In the genomic region with DNA sequence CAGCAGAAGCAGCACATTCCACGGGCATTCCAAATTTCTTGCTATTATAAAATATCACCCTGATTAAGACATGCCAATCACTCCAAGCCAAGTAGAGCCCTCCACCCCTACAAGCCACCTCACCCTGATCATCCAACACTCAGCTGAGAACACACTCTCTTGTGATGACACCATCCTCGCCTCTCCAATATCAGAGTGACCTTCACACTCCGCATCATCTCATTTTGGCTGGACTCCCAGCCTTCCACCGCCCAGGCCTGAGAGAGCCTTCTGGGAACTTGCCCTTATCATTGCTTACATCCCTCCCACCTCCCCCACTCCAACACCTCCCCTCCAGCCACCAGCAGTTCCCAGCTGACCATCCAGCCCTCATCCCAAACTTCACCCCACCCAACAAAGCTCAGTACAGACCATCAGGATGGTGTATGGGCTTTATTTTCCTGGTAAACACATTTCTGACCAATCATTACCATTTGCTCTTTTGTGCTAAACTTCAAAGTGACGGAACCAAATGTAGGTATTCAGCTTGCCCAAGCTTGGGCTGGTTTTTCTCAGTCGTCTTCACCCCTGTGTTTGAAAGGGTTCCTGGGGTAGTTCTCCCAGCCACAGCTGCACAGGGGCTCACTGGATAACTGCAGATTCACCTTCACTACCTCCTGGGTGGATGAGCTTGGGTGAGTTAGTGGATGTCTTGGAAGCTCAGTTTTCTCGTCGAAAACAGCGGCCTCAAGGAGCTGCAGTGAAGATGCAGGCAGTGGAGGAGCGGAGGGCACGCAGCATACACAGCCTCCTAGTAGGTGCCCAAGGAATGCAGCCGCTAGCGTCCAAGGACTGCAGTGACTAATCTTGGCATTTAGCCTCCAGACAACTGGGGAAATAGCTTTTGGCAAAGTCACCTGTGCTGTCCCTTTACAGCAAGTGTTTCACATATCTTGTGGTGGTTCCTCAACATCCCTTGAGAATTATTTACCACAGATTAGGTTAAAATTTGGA, we compare ENCODE assay signal across 9 cellular contexts.
A peak's percentile ranks its signal among the peaks of the same experiment; 100 is the strongest.
DNase-seq lines count a peak whose midpoint lies in the region; ATAC-seq and TF ChIP-seq lines count a peak whose summit lies in the region.
"Had no signal": no experiment of that assay in that cellular context is flagged by ENCODE, and none has a peak within 500 bp of the region (broad histone marks: within the 10 kb centered on the region; RNA-seq: fewer than 3 reads in every experiment).

No MANE protein-coding gene starts in this region.

- H3K27ac ChIP-seq in right cardiac atrium (ENCODE audit: low read length), result peak overlapping the region; percentile 65
- H3K27ac ChIP-seq: SK-N-MC had no signal

- in situ Hi-C loops in GM13977 (cut with MboI; ENCODE audit: low pct_unique_long_range_greater_than_20kb, low sequenced_read_pairs, unreplicated experiment), result no loop called here

- TF ChIP-seq CTCF in GM13977 (IDR thresholded peaks at IDR 0.05; ENCODE audit: extremely low read depth, insufficient read depth, missing control alignments), result no peak

- no peaks in the 10 kb centered on the region for H3K9me3 ChIP-seq in right cardiac atrium (ENCODE audit: control insufficient read depth, low read length)

- CTCF ChIA-PET in activated CD8-positive, alpha-beta T cell treated with anti-CD3 and anti-CD28 coated beads, Interleukin-2, amount 10 ng/mL, durations not matched to agents 7 days and 5 days (lab: Charles Lee), result interaction anchor here (1.1 kb wide), 2 partner anchors 8 to 29 kb away, joined by 3 read pairs; no protein-coding TSS in a partner anchor

- POLR2A ChIA-PET in activated CD8-positive, alpha-beta T cell treated with anti-CD3 and anti-CD28 coated beads, Interleukin-2, amount 10 ng/mL, durations not matched to agents 7 days and 5 days (lab: Charles Lee), result no interaction called here

- H3K27me3 ChIP-seq in right cardiac atrium (ENCODE audit: control insufficient read depth, insufficient read depth), result no peaks in the 10 kb centered on the region

- peak overlapping the region; percentile 97 for H3K27ac Mint-ChIP-seq in activated CD8-positive, alpha-beta T cell treated with anti-CD3 and anti-CD28 coated beads, Interleukin-2, amount 10 ng/mL, durations not matched to agents 7 days and 5 days
- peak overlapping the region; percentile 92 for H3K27ac Mint-ChIP-seq in stimulated activated effector memory CD8-positive, alpha-beta T cell treated with anti-CD3 and anti-CD28 coated beads, Interleukin-12 subunit alpha, Interleukin-12 subunit beta, amount 100 ng/mL, for 72 hours

- DNase-seq in HPDE6-E6E7 (ENCODE audit: extremely low spot score) (peak; percentile 35), right cardiac atrium (peak; percentile 79 to 84 (median 80)), NCI-H1694 treated with DMSO at 0.1 percent for 48 hours (lab: John Stamatoyannopoulos, UW) (no peak), GM13977 (ENCODE audit: low spot score) (no peak)
- DNase-seq in activated CD8-positive, alpha-beta T cell treated with anti-CD3 and anti-CD28 coated beads, Interleukin-2, amount 10 ng/mL, durations not matched to agents 7 days and 5 days, result no peak
- no peak for DNase-seq in stimulated activated effector memory CD8-positive, alpha-beta T cell treated with anti-CD3 and anti-CD28 coated beads, Interleukin-12 subunit alpha, Interleukin-12 subunit beta, amount 100 ng/mL, for 72 hours (ENCODE audit: low spot score in 2 of 2)
- no peak for DNase-seq in stimulated activated CD4-positive, alpha-beta T cell treated with anti-CD3 and anti-CD28 coated beads, Interleukin-1b, Interleukin-23, amount 100 ng/mL, for 48 hours

- no peaks in the 10 kb centered on the region for H3K27me3 Mint-ChIP-seq in activated CD8-positive, alpha-beta T cell treated with anti-CD3 and anti-CD28 coated beads, Interleukin-2, amount 10 ng/mL, durations not matched to agents 7 days and 5 days (ENCODE audit: low read depth)

- ATAC-seq in activated CD8-positive, alpha-beta T cell treated with anti-CD3 and anti-CD28 coated beads, Interleukin-2, amount 10 ng/mL, durations not matched to agents 7 days and 5 days, result no peak
- ATAC-seq in right cardiac atrium (peak; percentile 90 to 93), GM19324 (IDR thresholded peaks at IDR 0.05; ENCODE audit: low FRiP score, unreplicated experiment) (no peak)
- ATAC-seq in stimulated activated effector memory CD8-positive, alpha-beta T cell treated with anti-CD3 and anti-CD28 coated beads, Interleukin-12 subunit alpha, Interleukin-12 subunit beta, amount 100 ng/mL, for 72 hours, result no peak

- no peak overlapping the region for H3K4me3 ChIP-seq in right cardiac atrium (ENCODE audit: low read length)
- H3K4me3 ChIP-seq: SK-N-MC had no signal

- intact Hi-C loops in right cardiac atrium (cut with DNase I), result no loop called here

- H3K4me1 Mint-ChIP-seq in activated CD8-positive, alpha-beta T cell treated with anti-CD3 and anti-CD28 coated beads, Interleukin-2, amount 10 ng/mL, durations not matched to agents 7 days and 5 days (ENCODE audit: low read depth), result peaks cover 56% of the 10 kb centered on the region
- peaks cover 40% of the 10 kb centered on the region for H3K4me1 Mint-ChIP-seq in stimulated activated effector memory CD8-positive, alpha-beta T cell treated with anti-CD3 and anti-CD28 coated beads, Interleukin-12 subunit alpha, Interleukin-12 subunit beta, amount 100 ng/mL, for 72 hours

- WGBS in right cardiac atrium, result 60% methylated on average over 13 of the region's 13 CpGs

- H3K9me3 Mint-ChIP-seq in activated CD8-positive, alpha-beta T cell treated with anti-CD3 and anti-CD28 coated beads, Interleukin-2, amount 10 ng/mL, durations not matched to agents 7 days and 5 days (ENCODE audit: insufficient read depth), result no peaks in the 10 kb centered on the region
- no peaks in the 10 kb centered on the region for H3K9me3 Mint-ChIP-seq in stimulated activated effector memory CD8-positive, alpha-beta T cell treated with anti-CD3 and anti-CD28 coated beads, Interleukin-12 subunit alpha, Interleukin-12 subunit beta, amount 100 ng/mL, for 72 hours

- H3K4me1 ChIP-seq in right cardiac atrium (ENCODE audit: control insufficient read depth, insufficient read depth, low read length), result peaks cover 7% of the 10 kb centered on the region

- no peak overlapping the region for H3K4me3 Mint-ChIP-seq in activated CD8-positive, alpha-beta T cell treated with anti-CD3 and anti-CD28 coated beads, Interleukin-2, amount 10 ng/mL, durations not matched to agents 7 days and 5 days
- H3K4me3 Mint-ChIP-seq in stimulated activated effector memory CD8-positive, alpha-beta T cell treated with anti-CD3 and anti-CD28 coated beads, Interleukin-12 subunit alpha, Interleukin-12 subunit beta, amount 100 ng/mL, for 72 hours, result no peak overlapping the region

- H3K36me3 Mint-ChIP-seq in activated CD8-positive, alpha-beta T cell treated with anti-CD3 and anti-CD28 coated beads, Interleukin-2, amount 10 ng/mL, durations not matched to agents 7 days and 5 days (ENCODE audit: low read depth), result peaks cover 28% of the 10 kb centered on the region
- no peaks in the 10 kb centered on the region for H3K36me3 Mint-ChIP-seq in stimulated activated effector memory CD8-positive, alpha-beta T cell treated with anti-CD3 and anti-CD28 coated beads, Interleukin-12 subunit alpha, Interleukin-12 subunit beta, amount 100 ng/mL, for 72 hours

Comparison
In these comparisons a context has a peak if more than half of its experiments do, and no peak if none do; other contexts are left out.
1. DNase-seq: peak in HPDE6-E6E7 (single experiment) and right cardiac atrium (3 of 3); none in activated CD8-positive, alpha-beta T cell treated with anti-CD3 and anti-CD28 coated beads, Interleukin-2, amount 10 ng/mL, durations not matched to agents 7 days and 5 days (single experiment), stimulated activated effector memory CD8-positive, alpha-beta T cell treated with anti-CD3 and anti-CD28 coated beads, Interleukin-12 subunit alpha, Interleukin-12 subunit beta, amount 100 ng/mL, for 72 hours (0 of 2), NCI-H1694 treated with DMSO at 0.1 percent for 48 hours (single experiment), stimulated activated CD4-positive, alpha-beta T cell treated with anti-CD3 and anti-CD28 coated beads, Interleukin-1b, Interleukin-23, amount 100 ng/mL, for 48 hours (single experiment) and GM13977 (single experiment).
2. ATAC-seq: peak in right cardiac atrium (2 of 2); none in activated CD8-positive, alpha-beta T cell treated with anti-CD3 and anti-CD28 coated beads, Interleukin-2, amount 10 ng/mL, durations not matched to agents 7 days and 5 days (single experiment), stimulated activated effector memory CD8-positive, alpha-beta T cell treated with anti-CD3 and anti-CD28 coated beads, Interleukin-12 subunit alpha, Interleukin-12 subunit beta, amount 100 ng/mL, for 72 hours (single experiment) and GM19324 (single experiment).